ENCODE assay signal across 28 cellular contexts in the genomic region with DNA sequence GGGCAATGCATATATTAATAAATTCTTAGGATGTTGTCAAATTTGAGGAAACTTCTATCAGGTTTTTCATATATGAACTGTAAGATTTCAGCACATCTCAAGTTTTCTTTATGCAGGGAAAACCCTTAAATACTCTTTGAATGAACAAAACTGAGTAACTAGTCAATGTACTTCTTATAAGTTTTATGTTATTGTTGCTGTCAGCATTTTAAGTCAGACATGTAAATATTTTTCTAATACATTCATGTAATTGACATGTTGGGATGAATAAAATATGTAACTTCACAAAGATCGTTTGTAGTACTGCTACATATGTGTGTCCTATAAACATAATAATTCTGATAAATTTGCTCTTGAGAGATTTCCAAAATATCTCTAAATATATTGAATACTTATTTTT.
"Had no signal": no experiment of that assay in that cellular context is flagged by ENCODE, and none has a peak within 500 bp of the region (broad histone marks: within the 10 kb centered on the region; RNA-seq: fewer than 3 reads in every experiment).

No MANE protein-coding gene starts in this region.

- H3K4me3 ChIP-seq: colonic mucosa, coronary artery, esophagus muscularis mucosa, esophagus squamous epithelium, gastrocnemius medialis, gastroesophageal sphincter, heart left ventricle, heart right ventricle, hepatocyte had no signal

- H3K4me3 Mint-ChIP-seq: dendritic cell treated with granulocyte-macrophage colony-stimulating factor and Interleukin-4, amounts not matched to agents 40 ng/mL and 50 ng/mL, for 4 days; effector memory CD8-positive, alpha-beta T cell; endodermal cell had no signal

- H3K9me3 ChIP-seq: colonic mucosa, esophagus muscularis mucosa, esophagus squamous epithelium, gastrocnemius medialis, gastroesophageal sphincter, heart left ventricle, heart right ventricle had no signal

- H3K27me3 ChIP-seq: colonic mucosa, esophagus muscularis mucosa, esophagus squamous epithelium, foreskin keratinocyte, gastrocnemius medialis, gastroesophageal sphincter, heart left ventricle, heart right ventricle, hepatocyte had no signal

- H3K4me1 ChIP-seq: colonic mucosa, esophagus muscularis mucosa, esophagus squamous epithelium, gastrocnemius medialis, gastroesophageal sphincter, heart right ventricle had no signal

- H3K27ac Mint-ChIP-seq: dendritic cell treated with granulocyte-macrophage colony-stimulating factor and Interleukin-4, amounts not matched to agents 40 ng/mL and 50 ng/mL, for 4 days; effector memory CD8-positive, alpha-beta T cell; endodermal cell had no signal

- H2AFZ ChIP-seq: hepatocyte had no signal

- H3K27me3 Mint-ChIP-seq: dendritic cell treated with granulocyte-macrophage colony-stimulating factor and Interleukin-4, amounts not matched to agents 40 ng/mL and 50 ng/mL, for 4 days; effector memory CD8-positive, alpha-beta T cell had no signal

- ATAC-seq: effector memory CD8-positive, alpha-beta T cell; gastrocnemius medialis; gastroesophageal sphincter; heart left ventricle; heart right ventricle had no signal

- FAIRE-seq: colon, endometrium, endothelial cell of umbilical vein, frontal cortex had no signal

- H3K36me3 ChIP-seq: colonic mucosa, esophagus muscularis mucosa, esophagus squamous epithelium, gastrocnemius medialis, gastroesophageal sphincter, heart left ventricle, heart right ventricle had no signal

- H3K79me2 ChIP-seq: hepatocyte had no signal

- H3K27ac ChIP-seq: colonic mucosa, coronary artery, epithelial cell of prostate, esophagus muscularis mucosa, esophagus squamous epithelium, foreskin keratinocyte, gastrocnemius medialis, gastroesophageal sphincter, heart left ventricle, heart right ventricle, hepatocyte had no signal

- H3K9me3 Mint-ChIP-seq: endodermal cell had no signal

- H3K4me2 ChIP-seq: hepatocyte had no signal

- DNase-seq: colonic mucosa; cortex of kidney; dermis blood vessel endothelial cell; effector CD4-positive, alpha-beta T cell; effector CD8-positive, alpha-beta T cell; effector memory CD4-positive, alpha-beta T cell; effector memory CD8-positive, alpha-beta T cell; endodermal cell; erythroblast; esophagus squamous epithelium; foreskin fibroblast; foreskin melanocyte; gastrocnemius medialis; glutamatergic neuron; head of caudate nucleus; heart left ventricle; heart right ventricle had no signal
